In genomic region chr7:55397617-55398016, GRCh38 we compare ENCODE assay signal across 4 cellular contexts.
"Had no signal": no experiment of that assay in that cellular context is flagged by ENCODE, and none has a peak within 500 bp of the region (broad histone marks: within the 10 kb centered on the region; RNA-seq: fewer than 3 reads in every experiment).

No MANE protein-coding gene starts in this region.

- H3K4me1 Mint-ChIP-seq: GM23338, H9 had no signal

- H3K4me3 Mint-ChIP-seq: GM23338, H9 had no signal

- DNase-seq: H9, HCEC 1CT, IMR-90 had no signal

- ATAC-seq: GM23338 had no signal

- H3K27ac Mint-ChIP-seq: GM23338, H9 had no signal
